22 cellular contexts compared by ENCODE assay signal in genomic region chr20:24838551-24839530, GRCh38.
DNase-seq lines count a peak whose midpoint lies in the region; ATAC-seq and FAIRE-seq lines count a peak whose summit lies in the region.
"Had no signal": no experiment of that assay in that cellular context is flagged by ENCODE, and none has a peak within 500 bp of the region (broad histone marks: within the 10 kb centered on the region; RNA-seq: fewer than 3 reads in every experiment).

No MANE protein-coding gene starts in this region.

- no peaks in the 10 kb centered on the region for H3K4me1 Mint-ChIP-seq in immature natural killer cell
- H3K4me1 Mint-ChIP-seq: CD4-positive, CD25-positive, alpha-beta regulatory T cell had no signal

- H3K4me3 ChIP-seq in BLaER1 (no peak overlapping the region), SJCRH30 (no peak overlapping the region)
- H3K4me3 ChIP-seq: heart left ventricle, skin epidermis had no signal

- H3K36me3 ChIP-seq in BLaER1: no peaks in the 10 kb centered on the region
- no peaks in the 10 kb centered on the region for H3K36me3 ChIP-seq in SJCRH30
- H3K36me3 ChIP-seq: heart left ventricle had no signal

- peak overlapping the region; percentile 70 for H3K4me2 ChIP-seq in BLaER1

- H3K9me3 Mint-ChIP-seq in immature natural killer cell: no peaks in the 10 kb centered on the region
- H3K9me3 Mint-ChIP-seq: activated naive CD8-positive, alpha-beta T cell treated with anti-CD3 and anti-CD28 coated beads for 36 hours; activated T-cell treated with anti-CD3 and anti-CD28 coated beads, Interleukin-2, amount 50 U/mL, for 24 hours; CD4-positive, CD25-positive, alpha-beta regulatory T cell; T-helper 2 cell treated with Interferon-gamma antibody and Interleukin-4, amounts not matched to agents 5 μg/mL and 100 μg/mL, for 36 hours had no signal

- H3K27me3 Mint-ChIP-seq in immature natural killer cell (ENCODE audit: low read depth in 3 of 3): peaks cover 2 to 6% (median 5%) of the 10 kb centered on the region in 3 donors
- H3K27me3 Mint-ChIP-seq: activated naive CD8-positive, alpha-beta T cell treated with anti-CD3 and anti-CD28 coated beads for 36 hours had no signal

- H3K27me3 ChIP-seq in BLaER1: no peaks in the 10 kb centered on the region
- H3K27me3 ChIP-seq in SJCRH30: no peaks in the 10 kb centered on the region

- H3K9me3 ChIP-seq in BLaER1 (no peaks in the 10 kb centered on the region), SJCRH30 (replicated peaks) (no peaks in the 10 kb centered on the region; the same call in 1 of the 2 replicates)
- H3K9me3 ChIP-seq: heart left ventricle had no signal

- H3K27ac Mint-ChIP-seq in immature natural killer cell: no peak overlapping the region
- H3K27ac Mint-ChIP-seq: activated CD4-positive, alpha-beta T cell treated with anti-CD3 and anti-CD28 coated beads for 36 hours; activated naive CD8-positive, alpha-beta T cell treated with anti-CD3 and anti-CD28 coated beads for 36 hours; activated T-cell treated with anti-CD3 and anti-CD28 coated beads, Interleukin-2, amount 50 U/mL, for 24 hours; CD4-positive, CD25-positive, alpha-beta regulatory T cell; T-helper 2 cell treated with Interferon-gamma antibody and Interleukin-4, amounts not matched to agents 5 μg/mL and 100 μg/mL, for 36 hours had no signal

- peak; percentile 28 for ATAC-seq in GM18511 (IDR thresholded peaks at IDR 0.05; ENCODE audit: unreplicated experiment)
- ATAC-seq in activated CD4-positive, CD25-positive, alpha-beta regulatory T cell treated with anti-CD3 and anti-CD28 coated beads, Interleukin-2, amount 50 U/mL, for 24 hours: no peak
- ATAC-seq: activated CD4-positive, alpha-beta T cell treated with anti-CD3 and anti-CD28 coated beads for 36 hours; heart left ventricle had no signal

- no peaks in the 10 kb centered on the region for H3K36me3 Mint-ChIP-seq in immature natural killer cell
- H3K36me3 Mint-ChIP-seq: activated naive CD8-positive, alpha-beta T cell treated with anti-CD3 and anti-CD28 coated beads for 36 hours; CD4-positive, CD25-positive, alpha-beta regulatory T cell had no signal

- no peak for FAIRE-seq in RCC 7860 (lab: Jason Lieb, UNC)
- FAIRE-seq: endothelial cell of umbilical vein had no signal

- peak; percentile 8 for DNase-seq in RCC 7860 (ENCODE audit: low spot score)
- DNase-seq in islet precursor cell: peak; percentile 32
- no peak for DNase-seq in SJCRH30
- DNase-seq in immature natural killer cell: no peak
- no peak for DNase-seq in AG08396 (ENCODE audit: low spot score)
- DNase-seq: activated CD4-positive, alpha-beta T cell treated with anti-CD3 and anti-CD28 coated beads for 36 hours; activated naive CD8-positive, alpha-beta T cell treated with anti-CD3 and anti-CD28 coated beads for 36 hours; activated T-cell treated with anti-CD3 and anti-CD28 coated beads, Interleukin-2, amount 50 U/mL, for 24 hours; CD4-positive, CD25-positive, alpha-beta regulatory T cell; heart left ventricle; midbrain; NCI-H1048; NCI-H82; occipital lobe; Right ventricle myocardium superior; stimulated activated naive CD4-positive, alpha-beta T cell had no signal

- H3K4me3 Mint-ChIP-seq in immature natural killer cell: no peak overlapping the region
- H3K4me3 Mint-ChIP-seq: activated CD4-positive, alpha-beta T cell treated with anti-CD3 and anti-CD28 coated beads for 36 hours; activated naive CD8-positive, alpha-beta T cell treated with anti-CD3 and anti-CD28 coated beads for 36 hours; activated T-cell treated with anti-CD3 and anti-CD28 coated beads, Interleukin-2, amount 50 U/mL, for 24 hours; CD4-positive, CD25-positive, alpha-beta regulatory T cell; T-helper 2 cell treated with Interferon-gamma antibody and Interleukin-4, amounts not matched to agents 5 μg/mL and 100 μg/mL, for 36 hours had no signal

- H3K27ac ChIP-seq in BLaER1: no peak overlapping the region
- H3K27ac ChIP-seq in SJCRH30: no peak overlapping the region
- H3K27ac ChIP-seq: heart left ventricle had no signal

- no peak overlapping the region for H3K9ac ChIP-seq in BLaER1

- H3K4me1 ChIP-seq in BLaER1 (peaks cover 53% of the 10 kb centered on the region), SJCRH30 (no peaks in the 10 kb centered on the region; the same call in 1 of the 2 replicates)
- H3K4me1 ChIP-seq: heart left ventricle had no signal

- H4K20me1 ChIP-seq in BLaER1: no peaks in the 10 kb centered on the region

Comparison
In these comparisons a context has a peak if more than half of its experiments do, and no peak if none do; other contexts are left out.
1. DNase-seq: peak in RCC 7860 (single experiment) and islet precursor cell (single experiment); none in SJCRH30 (0 of 2), immature natural killer cell (0 of 3) and AG08396 (single experiment).